In genomic region chr5:31416547-31416946, GRCh38 we compare ENCODE assay signal across 8 cellular contexts.
"Had no signal": no experiment of that assay in that cellular context is flagged by ENCODE, and none has a peak within 500 bp of the region (broad histone marks: within the 10 kb centered on the region; RNA-seq: fewer than 3 reads in every experiment).

No MANE protein-coding gene starts in this region.

- H3K4me3 Mint-ChIP-seq: H9, HFFc6 had no signal

- H3K27ac ChIP-seq: GM23248 had no signal

- H3K9me3 Mint-ChIP-seq: H9, HFFc6 had no signal

- H3K4me1 Mint-ChIP-seq: H9 had no signal

- ATAC-seq: HCT116 had no signal

- H3K9me3 ChIP-seq: HAP-1 had no signal

- H2AFZ ChIP-seq: GM23248 had no signal

- DNase-seq: GM23248, GOT3, H7, H9, HCEC 1CT, HFFc6 had no signal

- H3K4me3 ChIP-seq: GM23248, HAP-1 had no signal

- H3K27ac Mint-ChIP-seq: H9, HFFc6 had no signal

- H3K9ac ChIP-seq: GM23248 had no signal
